ENCODE assay signal across 1 cellular context in the genomic region with DNA sequence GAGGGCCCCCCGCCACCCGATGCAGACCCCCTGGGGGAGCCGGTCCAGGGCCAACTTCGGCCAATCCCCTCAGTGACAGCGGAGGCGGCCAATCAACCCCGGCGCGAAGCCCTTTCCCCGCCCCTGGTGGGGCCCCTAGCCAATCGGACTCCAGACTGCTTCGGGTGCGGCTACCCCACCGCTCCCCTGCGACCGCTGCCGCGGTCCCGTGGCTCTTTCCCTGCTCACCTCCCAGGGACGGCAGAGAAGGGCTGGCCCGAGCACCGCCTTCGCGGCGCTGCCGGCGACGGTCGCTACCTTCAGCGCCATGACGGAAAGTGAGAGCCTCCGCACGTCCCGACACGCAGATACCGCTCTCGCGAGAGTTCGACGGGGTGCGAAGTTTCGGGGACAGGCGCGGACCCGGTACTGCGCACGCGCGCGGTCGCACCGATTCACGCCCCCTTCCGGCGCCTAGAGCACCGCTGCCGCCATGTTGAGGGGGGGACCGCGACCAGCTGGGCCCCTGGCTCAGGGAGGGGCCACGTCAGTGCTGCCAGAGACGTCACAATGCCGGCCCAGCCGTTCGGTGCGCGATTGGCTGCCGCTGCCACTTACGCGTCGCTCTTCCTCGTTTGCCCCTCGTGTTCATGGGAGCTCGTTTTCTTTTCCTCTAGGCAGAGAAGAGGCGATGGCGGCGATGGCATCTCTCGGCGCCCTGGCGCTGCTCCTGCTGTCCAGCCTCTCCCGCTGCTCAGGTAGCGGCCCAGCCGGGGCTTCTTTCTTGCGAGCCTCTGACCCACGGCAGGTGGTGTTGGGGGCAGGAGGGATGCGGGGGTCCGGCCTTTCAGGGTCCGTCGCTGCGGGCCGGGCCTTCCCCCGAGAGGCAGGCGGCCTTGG.
A peak's percentile ranks its signal among the peaks of the same experiment; 100 is the strongest.
TF ChIP-seq lines count a peak whose summit lies in the region.

A gene (minus strand): TSS at position 358 of the 879 bp plus-strand sequence. CDS start 49 bp downstream, at position 309.
A gene (plus strand): TSS at position 651 of the 879 bp plus-strand sequence. CDS start 20 bp downstream, at position 671.

TF ChIP-seq in GM12878, 131 proteins besides CTCF, POLR2A, EP300 and RAD21 (continued from another document and continues in another):
- TF ChIP-seq, protein P1, sequence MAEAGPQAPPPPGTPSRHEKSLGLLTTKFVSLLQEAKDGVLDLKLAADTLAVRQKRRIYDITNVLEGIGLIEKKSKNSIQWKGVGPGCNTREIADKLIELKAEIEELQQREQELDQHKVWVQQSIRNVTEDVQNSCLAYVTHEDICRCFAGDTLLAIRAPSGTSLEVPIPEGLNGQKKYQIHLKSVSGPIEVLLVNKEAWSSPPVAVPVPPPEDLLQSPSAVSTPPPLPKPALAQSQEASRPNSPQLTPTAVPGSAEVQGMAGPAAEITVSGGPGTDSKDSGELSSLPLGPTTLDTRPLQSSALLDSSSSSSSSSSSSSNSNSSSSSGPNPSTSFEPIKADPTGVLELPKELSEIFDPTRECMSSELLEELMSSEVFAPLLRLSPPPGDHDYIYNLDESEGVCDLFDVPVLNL (IDR thresholded peaks at IDR 0.05; ENCODE audit: low read depth, low read length), result no peak
- TF ChIP-seq CBX5 (IDR thresholded peaks at IDR 0.05; ENCODE audit: low read depth), result no peak
- peak; percentile 92 for TF ChIP-seq CREB1 (IDR thresholded peaks at IDR 0.05; ENCODE audit: low read depth)
- peak; percentile 87 for TF ChIP-seq SP1 (IDR thresholded peaks at IDR 0.05; ENCODE audit: low read depth, low read length)
- TF ChIP-seq, protein P2, sequence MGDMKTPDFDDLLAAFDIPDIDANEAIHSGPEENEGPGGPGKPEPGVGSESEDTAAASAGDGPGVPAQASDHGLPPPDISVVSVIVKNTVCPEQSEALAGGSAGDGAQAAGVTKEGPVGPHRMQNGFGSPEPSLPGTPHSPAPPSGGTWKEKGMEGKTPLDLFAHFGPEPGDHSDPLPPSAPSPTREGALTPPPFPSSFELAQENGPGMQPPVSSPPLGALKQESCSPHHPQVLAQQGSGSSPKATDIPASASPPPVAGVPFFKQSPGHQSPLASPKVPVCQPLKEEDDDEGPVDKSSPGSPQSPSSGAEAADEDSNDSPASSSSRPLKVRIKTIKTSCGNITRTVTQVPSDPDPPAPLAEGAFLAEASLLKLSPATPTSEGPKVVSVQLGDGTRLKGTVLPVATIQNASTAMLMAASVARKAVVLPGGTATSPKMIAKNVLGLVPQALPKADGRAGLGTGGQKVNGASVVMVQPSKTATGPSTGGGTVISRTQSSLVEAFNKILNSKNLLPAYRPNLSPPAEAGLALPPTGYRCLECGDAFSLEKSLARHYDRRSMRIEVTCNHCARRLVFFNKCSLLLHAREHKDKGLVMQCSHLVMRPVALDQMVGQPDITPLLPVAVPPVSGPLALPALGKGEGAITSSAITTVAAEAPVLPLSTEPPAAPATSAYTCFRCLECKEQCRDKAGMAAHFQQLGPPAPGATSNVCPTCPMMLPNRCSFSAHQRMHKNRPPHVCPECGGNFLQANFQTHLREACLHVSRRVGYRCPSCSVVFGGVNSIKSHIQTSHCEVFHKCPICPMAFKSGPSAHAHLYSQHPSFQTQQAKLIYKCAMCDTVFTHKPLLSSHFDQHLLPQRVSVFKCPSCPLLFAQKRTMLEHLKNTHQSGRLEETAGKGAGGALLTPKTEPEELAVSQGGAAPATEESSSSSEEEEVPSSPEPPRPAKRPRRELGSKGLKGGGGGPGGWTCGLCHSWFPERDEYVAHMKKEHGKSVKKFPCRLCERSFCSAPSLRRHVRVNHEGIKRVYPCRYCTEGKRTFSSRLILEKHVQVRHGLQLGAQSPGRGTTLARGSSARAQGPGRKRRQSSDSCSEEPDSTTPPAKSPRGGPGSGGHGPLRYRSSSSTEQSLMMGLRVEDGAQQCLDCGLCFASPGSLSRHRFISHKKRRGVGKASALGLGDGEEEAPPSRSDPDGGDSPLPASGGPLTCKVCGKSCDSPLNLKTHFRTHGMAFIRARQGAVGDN (IDR thresholded peaks at IDR 0.05), result peak; percentile 21; the same call in 1 of the 2 replicates
- TF ChIP-seq, protein P3, sequence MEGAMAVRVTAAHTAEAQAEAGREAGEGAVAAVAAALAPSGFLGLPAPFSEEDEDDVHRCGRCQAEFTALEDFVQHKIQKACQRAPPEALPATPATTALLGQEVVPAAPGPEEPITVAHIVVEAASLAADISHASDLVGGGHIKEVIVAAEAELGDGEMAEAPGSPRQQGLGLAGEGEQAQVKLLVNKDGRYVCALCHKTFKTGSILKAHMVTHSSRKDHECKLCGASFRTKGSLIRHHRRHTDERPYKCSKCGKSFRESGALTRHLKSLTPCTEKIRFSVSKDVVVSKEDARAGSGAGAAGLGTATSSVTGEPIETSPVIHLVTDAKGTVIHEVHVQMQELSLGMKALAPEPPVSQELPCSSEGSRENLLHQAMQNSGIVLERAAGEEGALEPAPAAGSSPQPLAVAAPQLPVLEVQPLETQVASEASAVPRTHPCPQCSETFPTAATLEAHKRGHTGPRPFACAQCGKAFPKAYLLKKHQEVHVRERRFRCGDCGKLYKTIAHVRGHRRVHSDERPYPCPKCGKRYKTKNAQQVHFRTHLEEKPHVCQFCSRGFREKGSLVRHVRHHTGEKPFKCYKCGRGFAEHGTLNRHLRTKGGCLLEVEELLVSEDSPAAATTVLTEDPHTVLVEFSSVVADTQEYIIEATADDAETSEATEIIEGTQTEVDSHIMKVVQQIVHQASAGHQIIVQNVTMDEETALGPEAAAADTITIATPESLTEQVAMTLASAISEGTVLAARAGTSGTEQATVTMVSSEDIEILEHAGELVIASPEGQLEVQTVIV (IDR thresholded peaks at IDR 0.05; ENCODE audit: borderline replicate concordance, partially characterized antibody), result no peak
- TF ChIP-seq FOXM1 (IDR thresholded peaks at IDR 0.05; ENCODE audit: low read depth, low read length), result no peak
- 0 out of 2 replicates have a peak, but pooled peaks have one; percentile 43 for TF ChIP-seq DPF2 (IDR thresholded peaks at IDR 0.05)
- peak; percentile 56; the same call in 1 of the 2 replicates for TF ChIP-seq TCF12 (IDR thresholded peaks at IDR 0.05; ENCODE audit: low read depth, low read length)
- TF ChIP-seq SMC3 (IDR thresholded peaks at IDR 0.05; ENCODE audit: borderline replicate concordance, low read length), result no peak
- no peak for TF ChIP-seq TARDBP (IDR thresholded peaks at IDR 0.05; ENCODE audit: borderline replicate concordance)
- TF ChIP-seq, protein P4, sequence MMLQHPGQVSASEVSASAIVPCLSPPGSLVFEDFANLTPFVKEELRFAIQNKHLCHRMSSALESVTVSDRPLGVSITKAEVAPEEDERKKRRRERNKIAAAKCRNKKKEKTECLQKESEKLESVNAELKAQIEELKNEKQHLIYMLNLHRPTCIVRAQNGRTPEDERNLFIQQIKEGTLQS (IDR thresholded peaks at IDR 0.05; ENCODE audit: borderline replicate concordance, extremely low read depth, low read depth, low read length), result no peak
- no peak for TF ChIP-seq ZBED1 (IDR thresholded peaks at IDR 0.05; ENCODE audit: borderline replicate concordance)
- no peak for TF ChIP-seq ASH2L (IDR thresholded peaks at IDR 0.05; ENCODE audit: borderline replicate concordance, low read depth)
- TF ChIP-seq RUNX3 (IDR thresholded peaks at IDR 0.05; ENCODE audit: low read length), result 0 out of 2 replicates have a peak, but pooled peaks have one; percentile 4
- TF ChIP-seq, protein P5, sequence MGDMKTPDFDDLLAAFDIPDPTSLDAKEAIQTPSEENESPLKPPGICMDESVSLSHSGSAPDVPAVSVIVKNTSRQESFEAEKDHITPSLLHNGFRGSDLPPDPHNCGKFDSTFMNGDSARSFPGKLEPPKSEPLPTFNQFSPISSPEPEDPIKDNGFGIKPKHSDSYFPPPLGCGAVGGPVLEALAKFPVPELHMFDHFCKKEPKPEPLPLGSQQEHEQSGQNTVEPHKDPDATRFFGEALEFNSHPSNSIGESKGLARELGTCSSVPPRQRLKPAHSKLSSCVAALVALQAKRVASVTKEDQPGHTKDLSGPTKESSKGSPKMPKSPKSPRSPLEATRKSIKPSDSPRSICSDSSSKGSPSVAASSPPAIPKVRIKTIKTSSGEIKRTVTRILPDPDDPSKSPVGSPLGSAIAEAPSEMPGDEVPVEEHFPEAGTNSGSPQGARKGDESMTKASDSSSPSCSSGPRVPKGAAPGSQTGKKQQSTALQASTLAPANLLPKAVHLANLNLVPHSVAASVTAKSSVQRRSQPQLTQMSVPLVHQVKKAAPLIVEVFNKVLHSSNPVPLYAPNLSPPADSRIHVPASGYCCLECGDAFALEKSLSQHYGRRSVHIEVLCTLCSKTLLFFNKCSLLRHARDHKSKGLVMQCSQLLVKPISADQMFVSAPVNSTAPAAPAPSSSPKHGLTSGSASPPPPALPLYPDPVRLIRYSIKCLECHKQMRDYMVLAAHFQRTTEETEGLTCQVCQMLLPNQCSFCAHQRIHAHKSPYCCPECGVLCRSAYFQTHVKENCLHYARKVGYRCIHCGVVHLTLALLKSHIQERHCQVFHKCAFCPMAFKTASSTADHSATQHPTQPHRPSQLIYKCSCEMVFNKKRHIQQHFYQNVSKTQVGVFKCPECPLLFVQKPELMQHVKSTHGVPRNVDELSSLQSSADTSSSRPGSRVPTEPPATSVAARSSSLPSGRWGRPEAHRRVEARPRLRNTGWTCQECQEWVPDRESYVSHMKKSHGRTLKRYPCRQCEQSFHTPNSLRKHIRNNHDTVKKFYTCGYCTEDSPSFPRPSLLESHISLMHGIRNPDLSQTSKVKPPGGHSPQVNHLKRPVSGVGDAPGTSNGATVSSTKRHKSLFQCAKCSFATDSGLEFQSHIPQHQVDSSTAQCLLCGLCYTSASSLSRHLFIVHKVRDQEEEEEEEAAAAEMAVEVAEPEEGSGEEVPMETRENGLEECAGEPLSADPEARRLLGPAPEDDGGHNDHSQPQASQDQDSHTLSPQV (IDR thresholded peaks at IDR 0.05), result no peak
- TF ChIP-seq SMAD1 (IDR thresholded peaks at IDR 0.05; ENCODE audit: low read depth, partially characterized antibody), result no peak
- TF ChIP-seq, protein P6, sequence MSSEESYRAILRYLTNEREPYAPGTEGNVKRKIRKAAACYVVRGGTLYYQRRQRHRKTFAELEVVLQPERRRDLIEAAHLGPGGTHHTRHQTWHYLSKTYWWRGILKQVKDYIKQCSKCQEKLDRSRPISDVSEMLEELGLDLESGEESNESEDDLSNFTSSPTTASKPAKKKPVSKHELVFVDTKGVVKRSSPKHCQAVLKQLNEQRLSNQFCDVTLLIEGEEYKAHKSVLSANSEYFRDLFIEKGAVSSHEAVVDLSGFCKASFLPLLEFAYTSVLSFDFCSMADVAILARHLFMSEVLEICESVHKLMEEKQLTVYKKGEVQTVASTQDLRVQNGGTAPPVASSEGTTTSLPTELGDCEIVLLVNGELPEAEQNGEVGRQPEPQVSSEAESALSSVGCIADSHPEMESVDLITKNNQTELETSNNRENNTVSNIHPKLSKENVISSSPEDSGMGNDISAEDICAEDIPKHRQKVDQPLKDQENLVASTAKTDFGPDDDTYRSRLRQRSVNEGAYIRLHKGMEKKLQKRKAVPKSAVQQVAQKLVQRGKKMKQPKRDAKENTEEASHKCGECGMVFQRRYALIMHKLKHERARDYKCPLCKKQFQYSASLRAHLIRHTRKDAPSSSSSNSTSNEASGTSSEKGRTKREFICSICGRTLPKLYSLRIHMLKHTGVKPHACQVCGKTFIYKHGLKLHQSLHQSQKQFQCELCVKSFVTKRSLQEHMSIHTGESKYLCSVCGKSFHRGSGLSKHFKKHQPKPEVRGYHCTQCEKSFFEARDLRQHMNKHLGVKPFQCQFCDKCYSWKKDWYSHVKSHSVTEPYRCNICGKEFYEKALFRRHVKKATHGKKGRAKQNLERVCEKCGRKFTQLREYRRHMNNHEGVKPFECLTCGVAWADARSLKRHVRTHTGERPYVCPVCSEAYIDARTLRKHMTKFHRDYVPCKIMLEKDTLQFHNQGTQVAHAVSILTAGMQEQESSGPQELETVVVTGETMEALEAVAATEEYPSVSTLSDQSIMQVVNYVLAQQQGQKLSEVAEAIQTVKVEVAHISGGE (CRISPR knock-in tag; IDR thresholded peaks at IDR 0.05), result no peak
- no peak for TF ChIP-seq EGR1 (IDR thresholded peaks at IDR 0.05; ENCODE audit: borderline replicate concordance in 1 of 2, low read depth in 2 of 2, low read length in 2 of 2)
- no peak for TF ChIP-seq PML (IDR thresholded peaks at IDR 0.05; ENCODE audit: low read length)
- TF ChIP-seq ZNF622 (IDR thresholded peaks at IDR 0.05), result no peak
- peak; percentile 83 for TF ChIP-seq POLR2AphosphoS5 (IDR thresholded peaks at IDR 0.05; ENCODE audit: low read length)
- no peak for TF ChIP-seq KAT2A (conservative IDR thresholded peaks at IDR 0.05; ENCODE audit: control insufficient read depth, low read depth, low read length)
- no peak for TF ChIP-seq PAX8 (IDR thresholded peaks at IDR 0.05)
- TF ChIP-seq ZNF24 (IDR thresholded peaks at IDR 0.05), result no peak
- TF ChIP-seq GATAD2B (conservative IDR thresholded peaks at IDR 0.05; ENCODE audit: low read depth), result no peak
- TF ChIP-seq PAX5 (IDR thresholded peaks at IDR 0.05; ENCODE audit: borderline replicate concordance, low read depth, low read length), result no peak
- TF ChIP-seq POLR2AphosphoS2 (IDR thresholded peaks at IDR 0.05; ENCODE audit: low read depth, low read length), result 0 out of 2 replicates have a peak, but pooled peaks have one; percentile 22
- no peak for TF ChIP-seq RELA (IDR thresholded peaks at IDR 0.05; ENCODE audit: borderline replicate concordance, partially characterized antibody)
- no peak for TF ChIP-seq WRNIP1 (IDR thresholded peaks at IDR 0.05; ENCODE audit: borderline replicate concordance, low read depth, low read length)
- no peak for TF ChIP-seq STAT1 (conservative IDR thresholded peaks at IDR 0.05)
- TF ChIP-seq NBN (IDR thresholded peaks at IDR 0.05), result no peak
- no peak for TF ChIP-seq MYC (IDR thresholded peaks at IDR 0.05; ENCODE audit: insufficient read depth, insufficient read length, insufficient replicate concordance, low read length, severe bottlenecking)
- no peak for TF ChIP-seq ETV6 (conservative IDR thresholded peaks at IDR 0.05 in 1 of 2, IDR thresholded peaks at IDR 0.05 in 1 of 2; ENCODE audit: borderline replicate concordance in 1 of 2, low read depth in 1 of 2)
- TF ChIP-seq MEF2A (IDR thresholded peaks at IDR 0.05; ENCODE audit: insufficient read depth, low read depth, low read length), result no peak
- no peak for TF ChIP-seq KLF5 (IDR thresholded peaks at IDR 0.05; ENCODE audit: partially characterized antibody)
- TF ChIP-seq, protein P7, sequence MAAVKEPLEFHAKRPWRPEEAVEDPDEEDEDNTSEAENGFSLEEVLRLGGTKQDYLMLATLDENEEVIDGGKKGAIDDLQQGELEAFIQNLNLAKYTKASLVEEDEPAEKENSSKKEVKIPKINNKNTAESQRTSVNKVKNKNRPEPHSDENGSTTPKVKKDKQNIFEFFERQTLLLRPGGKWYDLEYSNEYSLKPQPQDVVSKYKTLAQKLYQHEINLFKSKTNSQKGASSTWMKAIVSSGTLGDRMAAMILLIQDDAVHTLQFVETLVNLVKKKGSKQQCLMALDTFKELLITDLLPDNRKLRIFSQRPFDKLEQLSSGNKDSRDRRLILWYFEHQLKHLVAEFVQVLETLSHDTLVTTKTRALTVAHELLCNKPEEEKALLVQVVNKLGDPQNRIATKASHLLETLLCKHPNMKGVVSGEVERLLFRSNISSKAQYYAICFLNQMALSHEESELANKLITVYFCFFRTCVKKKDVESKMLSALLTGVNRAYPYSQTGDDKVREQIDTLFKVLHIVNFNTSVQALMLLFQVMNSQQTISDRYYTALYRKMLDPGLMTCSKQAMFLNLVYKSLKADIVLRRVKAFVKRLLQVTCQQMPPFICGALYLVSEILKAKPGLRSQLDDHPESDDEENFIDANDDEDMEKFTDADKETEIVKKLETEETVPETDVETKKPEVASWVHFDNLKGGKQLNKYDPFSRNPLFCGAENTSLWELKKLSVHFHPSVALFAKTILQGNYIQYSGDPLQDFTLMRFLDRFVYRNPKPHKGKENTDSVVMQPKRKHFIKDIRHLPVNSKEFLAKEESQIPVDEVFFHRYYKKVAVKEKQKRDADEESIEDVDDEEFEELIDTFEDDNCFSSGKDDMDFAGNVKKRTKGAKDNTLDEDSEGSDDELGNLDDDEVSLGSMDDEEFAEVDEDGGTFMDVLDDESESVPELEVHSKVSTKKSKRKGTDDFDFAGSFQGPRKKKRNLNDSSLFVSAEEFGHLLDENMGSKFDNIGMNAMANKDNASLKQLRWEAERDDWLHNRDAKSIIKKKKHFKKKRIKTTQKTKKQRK (IDR thresholded peaks at IDR 0.05; ENCODE audit: low read depth, low read length), result no peak
